ENCODE assay signal across 2 cellular contexts in genomic region chr16:85587763-85588474, GRCh38.
TF ChIP-seq lines count a peak whose summit lies in the region.

No MANE protein-coding gene starts in this region.

TF ChIP-seq in GM23338, 12 proteins besides CTCF, POLR2A, EP300 and RAD21:
- no peak for TF ChIP-seq JUNB (IDR thresholded peaks at IDR 0.05; ENCODE audit: unreplicated experiment)

TF ChIP-seq in K562, 482 proteins besides CTCF, POLR2A, EP300 and RAD21 (continued from another document):
- no peak for TF ChIP-seq TEAD4 (IDR thresholded peaks at IDR 0.05; ENCODE audit: low read length)
- no peak for TF ChIP-seq TEAD4 (CRISPR knock-in tag; IDR thresholded peaks at IDR 0.05; ENCODE audit: borderline replicate concordance)
- peak; percentile 73 for TF ChIP-seq POLR2G (IDR thresholded peaks at IDR 0.05; ENCODE audit: low read depth, low read length)
- TF ChIP-seq C11orf30 (IDR thresholded peaks at IDR 0.05; ENCODE audit: low read depth): peak; percentile 58; the same call in 1 of the 2 replicates
- TF ChIP-seq CREB3 (tag; conservative IDR thresholded peaks at IDR 0.05; ENCODE audit: low read depth): no peak
- TF ChIP-seq SIX5 (IDR thresholded peaks at IDR 0.05; ENCODE audit: borderline replicate concordance in 1 of 2, insufficient read depth in 1 of 2, low read depth in 1 of 2, low read length in 2 of 2): no peak
- TF ChIP-seq TSHZ1 (CRISPR knock-in tag; IDR thresholded peaks at IDR 0.05): no peak
- no peak for TF ChIP-seq FOXM1 (IDR thresholded peaks at IDR 0.05; ENCODE audit: low read depth)
- no peak for TF ChIP-seq FOXM1 (CRISPR knock-in tag; IDR thresholded peaks at IDR 0.05; ENCODE audit: low read depth)
- no peak for TF ChIP-seq ZNF584 (CRISPR knock-in tag; IDR thresholded peaks at IDR 0.05; ENCODE audit: low read depth)
- TF ChIP-seq CREB5 (CRISPR knock-in tag; IDR thresholded peaks at IDR 0.05): no peak
- peak; percentile 67; the same call in 1 of the 2 replicates for TF ChIP-seq ZBTB7A (IDR thresholded peaks at IDR 0.05; ENCODE audit: borderline replicate concordance, control insufficient read depth, low read depth, low read length)
- TF ChIP-seq KAT7 (CRISPR knock-in tag; IDR thresholded peaks at IDR 0.05; ENCODE audit: borderline replicate concordance): 0 out of 2 replicates have a peak, but pooled peaks have one; percentile 42
- no peak for TF ChIP-seq ZBTB49 (CRISPR knock-in tag; IDR thresholded peaks at IDR 0.05; ENCODE audit: borderline replicate concordance)
- TF ChIP-seq RBM22 (IDR thresholded peaks at IDR 0.05; ENCODE audit: low read depth, low read length, poor library complexity, severe bottlenecking): peak; percentile 93
- TF ChIP-seq TAL1 (IDR thresholded peaks at IDR 0.05): no peak
- no peak for TF ChIP-seq BRF2 (IDR thresholded peaks at IDR 0.05; ENCODE audit: borderline replicate concordance, insufficient read depth, insufficient read length)
